Comparison of ENCODE assay signal across 16 cellular contexts in genomic region chr5:79935992-79936643, GRCh38. TPM values are rescaled to one million over a fixed set of nuclear protein-coding genes. Genes with fewer than 3 reads are reported as not detected.
DNase-seq lines count a peak whose midpoint lies in the region; ATAC-seq and TF ChIP-seq lines count a peak whose summit lies in the region.
"Had no signal": no experiment of that assay in that cellular context is flagged by ENCODE, and none has a peak within 500 bp of the region (broad histone marks: within the 10 kb centered on the region; RNA-seq: fewer than 3 reads in every experiment).

No MANE protein-coding gene starts in this region.

- no peak overlapping the region for H3K4me3 ChIP-seq in AG09309 (ENCODE audit: control insufficient read depth, low read depth, low read length)
- H3K4me3 ChIP-seq in fibroblast of pulmonary artery (replicated peaks; ENCODE audit: low read depth, low read length), result no peak overlapping the region
- H3K4me3 ChIP-seq in ovary, result no peak overlapping the region
- H3K4me3 ChIP-seq: lower lobe of right lung had no signal

- DNase-seq in AG09309 (ENCODE audit: low read depth), result peak; percentile 32
- peak; percentile 53 for DNase-seq in LHCN-M2 (ENCODE audit: low read depth)
- peak; percentile 22 for DNase-seq in fibroblast of pulmonary artery (ENCODE audit: low read depth)
- DNase-seq in ovary, result peak; percentile 33 to 56 (median 41)
- DNase-seq in T-helper 9 cell, result no peak
- DNase-seq in NCI-H748 (lab: John Stamatoyannopoulos, UW; ENCODE audit: unreplicated experiment), result no peak
- no peak for DNase-seq in activated T-cell treated with anti-CD3 and anti-CD28 coated beads, Interleukin-2, amount 50 U/mL, for 1 hour
- DNase-seq: activated naive CD4-positive, alpha-beta T cell treated with anti-CD3 and anti-CD28 coated beads, Interleukin-2, amount 50 U/mL, for 16 hours; AML-193; central memory CD4-positive, alpha-beta T cell; DND-41; lower lobe of right lung; NCI-H1048; SW 1271 had no signal

- no peaks in the 10 kb centered on the region for H3K27me3 ChIP-seq in ovary

- TF ChIP-seq CTCF in AG09309 (IDR thresholded peaks at IDR 0.05; ENCODE audit: control insufficient read depth, insufficient read depth, low read depth, low read length, missing control alignments) (no peak), fibroblast of pulmonary artery (IDR thresholded peaks at IDR 0.05; ENCODE audit: low read length, missing control alignments) (no peak), ovary (IDR thresholded peaks at IDR 0.05) (no peak)

- no peak for TF ChIP-seq POLR2A in ovary (IDR thresholded peaks at IDR 0.05)

- H3K4me1 ChIP-seq in ovary (ENCODE audit: insufficient read depth), result peaks cover 6% of the 10 kb centered on the region
- H3K4me1 ChIP-seq: lower lobe of right lung had no signal

- peak overlapping the region in 1 of 2 donors; percentile 33 for H3K27ac ChIP-seq in ovary
- H3K27ac ChIP-seq: lower lobe of right lung had no signal

- TF ChIP-seq EP300 in ovary (IDR thresholded peaks at IDR 0.05), result no peak

- intact Hi-C loops in ovary (cut with DNase I), result no loop called here

- H3K9me3 ChIP-seq in ovary, result no peaks in the 10 kb centered on the region

- 16 to 22% (median 21%) methylated on average over 4 of the region's 4 CpGs for WGBS in ovary, 3 donors

- H3K36me3 ChIP-seq in ovary, result no peaks in the 10 kb centered on the region
- H3K36me3 ChIP-seq: lower lobe of right lung had no signal

- no peak for ATAC-seq in GM21528 (IDR thresholded peaks at IDR 0.05; ENCODE audit: low FRiP score, unreplicated experiment)
- ATAC-seq: WTC11 had no signal

RNA-seq across cellular contexts. Expression of gene MTX3, which starts 54.9 kb away (rescaled TPM):
- 12.1 and 15.0 TPM in 2 replicates for total RNA-seq in LHCN-M2 (2014; rRNA removed)
- 2.3 TPM for polyA plus RNA-seq in LHCN-M2 (2012)
- 10 to 100 TPM; 11.9 to 24.3 (median 17.4) TPM for total RNA-seq in ovary
- polyA plus RNA-seq in ovary, result 10 to 100 TPM in 1 of 2 donors, 1 to 10 TPM in 1; 8.2 to 11.6 TPM

Comparison
In these comparisons a context has a peak if more than half of its experiments do, and no peak if none do; other contexts are left out.
1. DNase-seq: peak in AG09309 (single experiment), LHCN-M2 (single experiment), fibroblast of pulmonary artery (single experiment) and ovary (5 of 5); none in T-helper 9 cell (single experiment), NCI-H748 (single experiment) and activated T-cell treated with anti-CD3 and anti-CD28 coated beads, Interleukin-2, amount 50 U/mL, for 1 hour (single experiment).